In genomic region chr3:155805204-155805801, GRCh38 we compare ENCODE assay signal across 8 cellular contexts. TPM values are rescaled to one million over a fixed set of nuclear protein-coding genes. Genes with fewer than 3 reads are reported as not detected.
DNase-seq lines count a peak whose midpoint lies in the region; ATAC-seq and TF ChIP-seq lines count a peak whose summit lies in the region.

No MANE protein-coding gene starts in this region.

- H3K4me3 ChIP-seq in CD8-positive, alpha-beta T cell (ENCODE audit: low read depth, low read length): no peak overlapping the region
- peak overlapping the region in 3 of 4 donors; percentile 55 to 87 (median 83) for H3K4me3 ChIP-seq in adrenal gland

- H3K4me1 ChIP-seq in CD8-positive, alpha-beta T cell (ENCODE audit: insufficient read depth, low read length): peaks cover 14% of the 10 kb centered on the region
- H3K4me1 ChIP-seq in H9 (ENCODE audit: insufficient read depth, low read length) (peaks cover 4% of the 10 kb centered on the region; the same call in 1 of the 2 replicates), adrenal gland (replicated peaks in 1 of 2) (peaks cover 0 to 3% of the 10 kb centered on the region in 2 donors)

- CTCF ChIA-PET in CD8-positive, alpha-beta T cell (lab: Charles Lee): interaction anchor here (0.6 to 2.6 kb wide), 37 partner anchors 9 to 312 kb away, joined by 3 to 43 read pairs (median 4); partner anchors contain the start of genes GMPS and SLC33A1

- no peaks in the 10 kb centered on the region for H3K23me2 ChIP-seq in H9 (ENCODE audit: insufficient read length, low read depth, low read length, poor library complexity, severe bottlenecking)

- H3K36me3 ChIP-seq in CD8-positive, alpha-beta T cell (ENCODE audit: insufficient read depth, low read length): no peaks in the 10 kb centered on the region
- no peaks in the 10 kb centered on the region for H3K36me3 ChIP-seq in adrenal gland (replicated peaks in 1 of 2)

- no peak for TF ChIP-seq CTCF in CD8-positive, alpha-beta T cell (IDR thresholded peaks at IDR 0.05)
- TF ChIP-seq CTCF in H9 (conservative IDR thresholded peaks at IDR 0.05) (no peak), adrenal gland (IDR thresholded peaks at IDR 0.05) (no peak)

- H2AFZ ChIP-seq in H9 (ENCODE audit: low read length): no peak overlapping the region

- no peaks in the 10 kb centered on the region for H3K79me2 ChIP-seq in H9 (ENCODE audit: insufficient read depth, low read length)

- no peak overlapping the region for H4K91ac ChIP-seq in H9 (ENCODE audit: insufficient read length, low read depth, low read length)

- peaks cover 28% of the 10 kb centered on the region for H3K4me1 Mint-ChIP-seq in CD8-positive, alpha-beta T cell (ENCODE audit: low read depth)
- H3K4me1 Mint-ChIP-seq in H9 (peaks cover 6% of the 10 kb centered on the region in 2 experiments), immature natural killer cell (peaks cover 8 to 16% of the 10 kb centered on the region in 2 donors)

- POLR2A ChIA-PET in CD8-positive, alpha-beta T cell (lab: Charles Lee): interaction anchor here (0.8 to 2.3 kb wide), 5 partner anchors 30 to 1355 kb away, joined by 3 to 20 read pairs (median 4); partner anchors contain the start of genes GMPS and SLC33A1

- H2AK5ac ChIP-seq in H9 (ENCODE audit: insufficient read length, low read length): no peak overlapping the region

- intact Hi-C loops in CD8-positive, alpha-beta T cell (cut with DNase I, micrococcal nuclease): loop anchor here in 1 of 2 experiments (5.0 kb wide), 1 partner anchor 58 kb away; the partner anchor contains the start of gene PLCH1
- intact Hi-C loops in adrenal gland (cut with DNase I): loop anchor here (10.0 kb wide), 2 partner anchors 49 to 59 kb away; partner anchors contain the start of gene SLC33A1 (in 1 of the 2)

- H3K56ac ChIP-seq in H9 (ENCODE audit: insufficient read length, low read depth, low read length): no peak overlapping the region

- H3K36me3 Mint-ChIP-seq in CD8-positive, alpha-beta T cell: peaks cover 25% of the 10 kb centered on the region
- H3K36me3 Mint-ChIP-seq in H9 (ENCODE audit: insufficient read depth in 1 of 3, low read depth in 3 of 3) (peaks cover 1 to 11% (median 6%) of the 10 kb centered on the region in 3 experiments; a peak in 4 of 7 replicates), immature natural killer cell (peaks cover 5 to 13% (median 6%) of the 10 kb centered on the region in 3 donors)

- H3K4ac ChIP-seq in H9 (ENCODE audit: low read depth, low read length): no peak overlapping the region

- no peaks in the 10 kb centered on the region for H3K9me3 Mint-ChIP-seq in CD8-positive, alpha-beta T cell
- H3K9me3 Mint-ChIP-seq in H9 (no peaks in the 10 kb centered on the region), immature natural killer cell (no peaks in the 10 kb centered on the region)

- H4K5ac ChIP-seq in H9 (ENCODE audit: insufficient read length, low read depth, low read length): no peak overlapping the region

- H3K9me3 ChIP-seq in CD8-positive, alpha-beta T cell (ENCODE audit: low read length): no peaks in the 10 kb centered on the region
- H3K9me3 ChIP-seq in H9 (ENCODE audit: control insufficient read depth, low read depth, low read length) (no peaks in the 10 kb centered on the region), adrenal gland (replicated peaks in 1 of 3) (no peaks in the 10 kb centered on the region)

- ATAC-seq in CD8-positive, alpha-beta T cell: peak; percentile 10

- no peaks in the 10 kb centered on the region for H4K20me1 ChIP-seq in H9 (ENCODE audit: control insufficient read depth, insufficient read depth, insufficient read length)

- H2BK12ac ChIP-seq in H9 (ENCODE audit: insufficient read length, low read depth, low read length): no peak overlapping the region

- H3K27ac ChIP-seq in CD8-positive, alpha-beta T cell (ENCODE audit: low read depth, low read length): no peak overlapping the region
- no peak overlapping the region for H3K27ac ChIP-seq in H9 (ENCODE audit: insufficient read length, low read depth, low read length)
- H3K27ac ChIP-seq in adrenal gland: peak overlapping the region in 3 of 5 donors; percentile 87 to 91 (median 88)

- H3K4me3 Mint-ChIP-seq in CD8-positive, alpha-beta T cell: peak overlapping the region; percentile 85
- H3K4me3 Mint-ChIP-seq in H9 (peak overlapping the region; percentile 85 to 91), immature natural killer cell (peak overlapping the region; percentile 87 to 90 (median 88))

- H2BK20ac ChIP-seq in H9 (ENCODE audit: low read depth, low read length, poor library complexity, severe bottlenecking): no peak overlapping the region

- H3K27ac Mint-ChIP-seq in CD8-positive, alpha-beta T cell: peak overlapping the region; percentile 87
- H3K27ac Mint-ChIP-seq in H9: peak overlapping the region in 1 of 3 experiments; percentile 51; a peak in 1 of 7 replicates
- H3K27ac Mint-ChIP-seq in immature natural killer cell: peak overlapping the region; percentile 70 to 88 (median 80)

- H3K18ac ChIP-seq in H9 (ENCODE audit: insufficient read length, low read depth, low read length): peak overlapping the region; percentile 93

- no peak overlapping the region for H4K8ac ChIP-seq in H9 (replicated peaks; ENCODE audit: insufficient read length, low read depth, low read length)

- WGBS in H9 (ENCODE audit: extremely low coverage, insufficient read length, low lambda C conversion rate): no CpG with 5 or more reads among the region's 15 CpGs
- 21 to 38% (median 29%) methylated on average over 15 of the region's 15 CpGs for WGBS in adrenal gland, 4 donors

- H2BK5ac ChIP-seq in H9 (ENCODE audit: insufficient read length, low read length): no peak overlapping the region

- no peak overlapping the region for H3T11ph ChIP-seq in H9 (ENCODE audit: low read length)

- H3K27me3 ChIP-seq in CD8-positive, alpha-beta T cell (ENCODE audit: insufficient read depth, low read length): no peaks in the 10 kb centered on the region
- H3K27me3 ChIP-seq in H9 (ENCODE audit: insufficient read depth, low read length) (no peaks in the 10 kb centered on the region), adrenal gland (no peaks in the 10 kb centered on the region)

- peak overlapping the region; percentile 84 for H3K9ac ChIP-seq in H9 (ENCODE audit: extremely low read depth, insufficient read length, low read length)

- H3K4me2 ChIP-seq in H9 (ENCODE audit: insufficient read depth, insufficient read length, low read length): peak overlapping the region; percentile 66

- no peak overlapping the region for H3K23ac ChIP-seq in H9 (ENCODE audit: insufficient read length, low read depth, low read length)

- no peak overlapping the region for H3K14ac ChIP-seq in H9 (ENCODE audit: insufficient read depth, low read length)

- peak in 3 of 7 experiments; percentile 4 to 40 (median 16) for DNase-seq in CD8-positive, alpha-beta T cell
- DNase-seq in H9 (peak; percentile 45), NCI-H2196 (lab: John Stamatoyannopoulos, UW; ENCODE audit: unreplicated experiment) (peak; percentile 59), adrenal gland (peak in 6 of 7 donors; percentile 31 to 66 (median 52)), immature natural killer cell (no peak), GDM1 (lab: John Stamatoyannopoulos, UW) (no peak), superior temporal gyrus (ENCODE audit: extremely low spot score) (no peak)
- peak; percentile 75 for DNase-seq in stimulated activated CD4-positive, alpha-beta T cell treated with anti-CD3 and anti-CD28 coated beads, Interleukin-15, amount 100 ng/mL, for 24 hours

- no peak for TF ChIP-seq POLR2A in adrenal gland (IDR thresholded peaks at IDR 0.05)

- H3K79me1 ChIP-seq in H9 (ENCODE audit: insufficient read depth, low read depth, low read length, poor library complexity, severe bottlenecking): no peaks in the 10 kb centered on the region

- no peak overlapping the region for H2BK120ac ChIP-seq in H9 (ENCODE audit: low read depth, low read length, poor library complexity, severe bottlenecking)

- H2BK15ac ChIP-seq in H9 (ENCODE audit: low read depth, low read length): no peak overlapping the region

- peaks cover 7% of the 10 kb centered on the region for H3K27me3 Mint-ChIP-seq in CD8-positive, alpha-beta T cell (ENCODE audit: low read depth)
- H3K27me3 Mint-ChIP-seq in H9 (ENCODE audit: low read depth): no peaks in the 10 kb centered on the region
- H3K27me3 Mint-ChIP-seq in immature natural killer cell (ENCODE audit: low read depth in 3 of 3): no peaks in the 10 kb centered on the region

RNA-seq across cellular contexts. Expression of gene C3orf33, which starts 0.8 kb away (rescaled TPM):
- total RNA-seq in CD8-positive, alpha-beta T cell: 1 to 10 TPM; 4.6 to 4.7 TPM
- total RNA-seq in H9 (2021): 2.3 and 2.9 TPM in 2 replicates
- 10 to 100 TPM in 7 of 8 donors, 1 to 10 TPM in 1; 8.4 to 17.1 (median 12.6) TPM for total RNA-seq in adrenal gland
- polyA plus RNA-seq in adrenal gland: 10 to 100 TPM in 1 of 3 donors, 1 to 10 TPM in 2; 3.5 to 16.9 (median 5.2) TPM
- polyA plus RNA-seq in immature natural killer cell: 1 to 10 TPM; 1.2 to 3.2 (median 2.2) TPM

RNA-seq across cellular contexts. Expression of gene SLC33A1, which starts 48.9 kb away (rescaled TPM):
- total RNA-seq in CD8-positive, alpha-beta T cell: 10 to 100 TPM; 12.6 to 12.9 TPM
- total RNA-seq in H9 (2021) (14.7 and 15.0 TPM in 2 replicates), adrenal gland (100 to 1,000 TPM in 1 of 8 donors, 10 to 100 TPM in 7; 19.5 to 101 (median 36.2) TPM)
- polyA plus RNA-seq in adrenal gland (10 to 100 TPM in 1 of 3 donors, 1 to 10 TPM in 2; 3.6 to 73.3 (median 7.1) TPM), immature natural killer cell (10 to 100 TPM; 11.8 to 24.7 (median 20.4) TPM)

Comparison
In these comparisons a context has a peak if more than half of its experiments do, and no peak if none do; other contexts are left out.
1. DNase-seq: peak in H9 (single experiment), NCI-H2196 (single experiment), adrenal gland (6 of 7) and stimulated activated CD4-positive, alpha-beta T cell treated with anti-CD3 and anti-CD28 coated beads, Interleukin-15, amount 100 ng/mL, for 24 hours (single experiment); none in immature natural killer cell (0 of 3), GDM1 (single experiment) and superior temporal gyrus (single experiment).
2. H3K27ac ChIP-seq: peak in adrenal gland (3 of 5); none in CD8-positive, alpha-beta T cell (single experiment) and H9 (single experiment).
3. Peak in every context shown above with its lines, with median percentiles within 50 percentile points of each other: H3K4me3 Mint-ChIP-seq.